In genomic region chr18:31499157-31499524, GRCh38 we compare ENCODE assay signal across 12 cellular contexts. TPM values are rescaled to one million over a fixed set of nuclear protein-coding genes. Genes with fewer than 3 reads are reported as not detected.
DNase-seq lines count a peak whose midpoint lies in the region; ATAC-seq, FAIRE-seq and TF ChIP-seq lines count a peak whose summit lies in the region.
"Had no signal": no experiment of that assay in that cellular context is flagged by ENCODE, and none has a peak within 500 bp of the region (broad histone marks: within the 10 kb centered on the region; RNA-seq: fewer than 3 reads in every experiment).

No MANE protein-coding gene starts in this region.

- H3K9me3 ChIP-seq in cardiac muscle cell (ENCODE audit: low read depth) (no peaks in the 10 kb centered on the region), kidney (ENCODE audit: control insufficient read depth in 1 of 2, low read length in 2 of 2) (no peaks in the 10 kb centered on the region), thymus (ENCODE audit: control insufficient read depth) (no peaks in the 10 kb centered on the region)
- H3K9me3 ChIP-seq: tibial nerve had no signal

- H3K9me3 Mint-ChIP-seq in activated naive CD8-positive, alpha-beta T cell treated with anti-CD3 and anti-CD28 coated beads for 36 hours: no peaks in the 10 kb centered on the region

- TF ChIP-seq CTCF in cardiac muscle cell (IDR thresholded peaks at IDR 0.05; ENCODE audit: low read depth, low read length) (no peak), kidney (IDR thresholded peaks at IDR 0.05; ENCODE audit: borderline replicate concordance, extremely low read depth, insufficient read depth) (no peak)

- H3K36me3 ChIP-seq in cardiac muscle cell: no peaks in the 10 kb centered on the region
- no peaks in the 10 kb centered on the region for H3K36me3 ChIP-seq in kidney (ENCODE audit: control insufficient read depth in 1 of 2, insufficient read depth in 2 of 2, low read length in 2 of 2)
- H3K36me3 ChIP-seq in thymus (ENCODE audit: control insufficient read depth, insufficient read depth): no peaks in the 10 kb centered on the region
- H3K36me3 ChIP-seq: tibial nerve had no signal

- H3K4me1 ChIP-seq in cardiac muscle cell (ENCODE audit: low read depth) (peaks cover 17% of the 10 kb centered on the region), kidney (ENCODE audit: control insufficient read depth in 1 of 2, insufficient read depth in 1 of 2, low read depth in 1 of 2, low read length in 2 of 2) (peaks cover 0 to 2% of the 10 kb centered on the region in 2 donors), thymus (ENCODE audit: control insufficient read depth, insufficient read depth, low read length) (peaks cover 11% of the 10 kb centered on the region)

- H3K4me3 Mint-ChIP-seq in activated naive CD8-positive, alpha-beta T cell treated with anti-CD3 and anti-CD28 coated beads for 36 hours: peak overlapping the region; percentile 45

- no peak overlapping the region for H3K27ac ChIP-seq in cardiac muscle cell
- peak overlapping the region in 1 of 2 donors; percentile 41 for H3K27ac ChIP-seq in kidney (ENCODE audit: low read depth in 2 of 2, low read length in 2 of 2)
- no peak overlapping the region for H3K27ac ChIP-seq in thymus (ENCODE audit: low read depth)

- 59% methylated on average over 6 of the region's 6 CpGs for WGBS in thymus

- no peak for FAIRE-seq in kidney (lab: Jason Lieb, UNC)
- FAIRE-seq: endometrium had no signal

- H3K9ac ChIP-seq in kidney (ENCODE audit: low read length in 2 of 2): peak overlapping the region in 1 of 2 donors; percentile 28

- peaks cover 9% of the 10 kb centered on the region for H3K4me1 Mint-ChIP-seq in activated naive CD8-positive, alpha-beta T cell treated with anti-CD3 and anti-CD28 coated beads for 36 hours

- no peak overlapping the region for H3K27ac Mint-ChIP-seq in activated naive CD8-positive, alpha-beta T cell treated with anti-CD3 and anti-CD28 coated beads for 36 hours

- H3K36me3 Mint-ChIP-seq in activated naive CD8-positive, alpha-beta T cell treated with anti-CD3 and anti-CD28 coated beads for 36 hours: no peaks in the 10 kb centered on the region

- intact Hi-C loops in cardiac septum (cut with DNase I) (loop anchor here (5.0 to 10.0 kb wide), 2 partner anchors 274 to 397 kb away; partner anchors contain the start of gene DSC2), kidney (cut with DNase I) (no loop called here)

- peaks cover 48% of the 10 kb centered on the region for H3K27me3 Mint-ChIP-seq in activated naive CD8-positive, alpha-beta T cell treated with anti-CD3 and anti-CD28 coated beads for 36 hours

- no peaks in the 10 kb centered on the region for H3K27me3 ChIP-seq in cardiac muscle cell
- H3K27me3 ChIP-seq in thymus (ENCODE audit: control insufficient read depth, insufficient read depth): peaks cover 8% of the 10 kb centered on the region

- ATAC-seq in HG03442 (IDR thresholded peaks at IDR 0.05; ENCODE audit: unreplicated experiment) (no peak), HG03095 (IDR thresholded peaks at IDR 0.05; ENCODE audit: unreplicated experiment) (no peak)

- H3K4me3 ChIP-seq in cardiac muscle cell: peak overlapping the region; percentile 98
- H3K4me3 ChIP-seq in kidney (ENCODE audit: low read length in 2 of 2): peak overlapping the region; percentile 59 to 82
- peak overlapping the region; percentile 83 for H3K4me3 ChIP-seq in thymus (ENCODE audit: low read length)

- DNase-seq in cardiac muscle cell (ENCODE audit: low read depth in 1 of 2, low spot score in 1 of 2): peak in 1 of 2 donors; percentile 8
- DNase-seq in cardiac septum (ENCODE audit: low spot score): no peak
- no peak for DNase-seq in activated naive CD8-positive, alpha-beta T cell treated with anti-CD3 and anti-CD28 coated beads for 36 hours
- no peak for DNase-seq in kidney
- DNase-seq in GDM1 (lab: John Stamatoyannopoulos, UW): no peak
- DNase-seq: activated CD4-positive, alpha-beta T cell treated with anti-CD3 and anti-CD28 coated beads, Interleukin-2, amount 50 U/mL, for 4 hours; NCI-H524 had no signal

RNA-seq across cellular contexts. Expression of gene DSG2, which starts 1.2 kb away (rescaled TPM):
- total RNA-seq in cardiac muscle cell (27.6 and 45.3 TPM in 2 replicates), cardiac septum (34.4 TPM), kidney (63.0 TPM)
- polyA plus RNA-seq in cardiac muscle cell (34.1 and 55.1 TPM in 2 replicates), kidney (ENCODE audit: insufficient read depth, low read depth, low replicate concordance) (20.5 TPM), thymus (25.7 TPM)
- total RNA-seq in activated naive CD8-positive, alpha-beta T cell treated with anti-CD3 and anti-CD28 coated beads for 36 hours: under 1 TPM; 0.70 to 0.89 TPM

RNA-seq across cellular contexts. Expression of gene DSG3, which starts 51.6 kb away (rescaled TPM):
- total RNA-seq in cardiac muscle cell (not detected in 2 replicates), cardiac septum (not detected), kidney (not detected)
- polyA plus RNA-seq in cardiac muscle cell (0.02 TPM in 1 of 2 replicates, not detected in the other), kidney (ENCODE audit: insufficient read depth, low read depth, low replicate concordance) (not detected), thymus (42.1 TPM)
- not detected for total RNA-seq in activated naive CD8-positive, alpha-beta T cell treated with anti-CD3 and anti-CD28 coated beads for 36 hours
- total RNA-seq: tibial nerve had no signal

Comparison
In these comparisons a context has a peak if more than half of its experiments do, and no peak if none do; other contexts are left out.
1. RNA of gene DSG2, which starts 1.2 kb away (total RNA-seq): 63.0 TPM in kidney (single experiment), 27.6 to 45.3 TPM in cardiac muscle cell and 34.4 TPM in cardiac septum (single experiment); 0.70 to 0.89 TPM in activated naive CD8-positive, alpha-beta T cell treated with anti-CD3 and anti-CD28 coated beads for 36 hours; every median in the first group is over 10 times any median in the second.
2. Peak in every context shown above with its lines, with median percentiles within 50 percentile points of each other: H3K4me3 ChIP-seq.